ENCODE assay signal across 8 cellular contexts in genomic region chr17:80262291-80262690, GRCh38. TPM values are rescaled to one million over a fixed set of nuclear protein-coding genes. Genes with fewer than 3 reads are reported as not detected.
DNase-seq lines count a peak whose midpoint lies in the region; ATAC-seq, FAIRE-seq and TF ChIP-seq lines count a peak whose summit lies in the region.

No MANE protein-coding gene starts in this region.

- BruUV-seq in K562 (replicated peaks; lab: Mats Ljungman, UMichigan), result no TSS peak

- intact Hi-C loops in right cardiac atrium (cut with DNase I) (no loop called here), left ventricle myocardium superior (cut with micrococcal nuclease) (no loop called here), K562 (cut with micrococcal nuclease) (no loop called here)

- H3K4me1 ChIP-seq in right cardiac atrium (ENCODE audit: control insufficient read depth, insufficient read depth, low read length) (peaks cover 4% of the 10 kb centered on the region), K562 (replicated peaks in 1 of 2; ENCODE audit: control insufficient read depth in 2 of 2, insufficient read depth in 2 of 2, low read length in 2 of 2) (peaks cover 44 to 64% of the 10 kb centered on the region in 2 experiments), mononuclear cell (ENCODE audit: insufficient read depth, low read length) (peaks cover 60% of the 10 kb centered on the region)

- in situ Hi-C loops in K562 (cut with MboI), result no loop called here
- in situ Hi-C loops in KBM-7 (cut with MboI; ENCODE audit: low pct_unique_long_range_greater_than_20kb, low sequenced_read_pairs), result no loop called here

- H3K9me1 ChIP-seq in K562 (ENCODE audit: control insufficient read depth, insufficient read depth, low read length), result no peaks in the 10 kb centered on the region

- no peak for TF ChIP-seq EP300 in K562 (IDR thresholded peaks at IDR 0.05; ENCODE audit: low read length)

- no peaks in the 10 kb centered on the region for H4K20me1 ChIP-seq in K562 (replicated peaks; ENCODE audit: control insufficient read depth, insufficient read depth, low read length)

- peak overlapping the region; percentile 80 for H3K4me2 ChIP-seq in K562 (ENCODE audit: insufficient read depth, low read length)

- ATAC-seq in right cardiac atrium (no peak), left ventricle myocardium superior (no peak), K562 (peak; percentile 29), GM19351 (IDR thresholded peaks at IDR 0.05; ENCODE audit: unreplicated experiment) (no peak)

- POLR2A ChIA-PET in K562 (lab: Yijun Ruan, JAX), result interaction anchor here (0.5 to 1.3 kb wide), 3 partner anchors 8 to 203 kb away, joined by 3 to 6 read pairs (median 5); no protein-coding TSS in a partner anchor

- peak overlapping the region; percentile 75 to 98; a peak in 3 of 4 replicates for H3K9ac ChIP-seq in K562 (ENCODE audit: insufficient read depth in 1 of 2, low read depth in 2 of 2, low read length in 2 of 2)

- H3K27ac ChIP-seq in right cardiac atrium (ENCODE audit: low read length) (peak overlapping the region; percentile 16), K562 (ENCODE audit: extremely low read depth, low read depth, low read length) (peak overlapping the region; percentile 84)

- TF ChIP-seq POLR2A in K562 (conservative IDR thresholded peaks at IDR 0.05), result no peak

- WGBS in right cardiac atrium, result 56% methylated on average over 3 of the region's 3 CpGs
- WGBS in K562 (ENCODE audit: insufficient coverage, low coverage, missing lambda C conversion rate), result 0% methylated on average over 3 of the region's 3 CpGs

- CTCF ChIA-PET in K562 (lab: Yijun Ruan, JAX; ENCODE audit: low intra/inter-chr PET ratio), result no interaction called here

- H2AFZ ChIP-seq in K562 (ENCODE audit: low read depth, low read length), result no peak overlapping the region

- FAIRE-seq in K562 (lab: Jason Lieb, UNC), result peak; percentile 86

- H3K36me3 ChIP-seq in K562 (ENCODE audit: control insufficient read depth, insufficient read depth, low read length) (peaks cover 16% of the 10 kb centered on the region; the same call in 2 of the 3 replicates), MG63 (peaks cover 35% of the 10 kb centered on the region)

- no peaks in the 10 kb centered on the region for H3K9me3 ChIP-seq in right cardiac atrium (ENCODE audit: control insufficient read depth, low read length)
- no peaks in the 10 kb centered on the region for H3K9me3 ChIP-seq in K562 (replicated peaks; ENCODE audit: control insufficient read depth, insufficient read depth, low read depth, low read length)
- H3K9me3 ChIP-seq in mononuclear cell (ENCODE audit: low read depth, low read length), result no peaks in the 10 kb centered on the region
- H3K9me3 ChIP-seq in MG63, result no peaks in the 10 kb centered on the region

- peaks cover 27% of the 10 kb centered on the region for H3K79me2 ChIP-seq in K562 (ENCODE audit: control insufficient read depth, insufficient read depth, low read length)

- no peak for TF ChIP-seq CTCF in K562 (IDR thresholded peaks at IDR 0.05 in 2 of 3, conservative IDR thresholded peaks at IDR 0.05 in 1 of 3; ENCODE audit: insufficient read depth in 2 of 3, low read depth in 1 of 3, low read length in 3 of 3)

- TF ChIP-seq RAD21 in K562 (CRISPR knock-in tag; conservative IDR thresholded peaks at IDR 0.05 in 1 of 2, IDR thresholded peaks at IDR 0.05 in 1 of 2), result no peak

- DNase-seq in right cardiac atrium, result peak in 1 of 3 donors; percentile 39
- no peak for DNase-seq in left ventricle myocardium superior
- peak in 2 of 4 experiments; percentile 60 to 73 for DNase-seq in K562 (ENCODE audit: extremely low read depth in 1 of 4, low spot score in 3 of 4)
- DNase-seq in MG63, result no peak
- DNase-seq in H4 (ENCODE audit: low spot score), result no peak
- no peak for DNase-seq in KBM-7

- no peaks in the 10 kb centered on the region for H3K27me3 ChIP-seq in right cardiac atrium (ENCODE audit: control insufficient read depth, insufficient read depth)
- no peaks in the 10 kb centered on the region for H3K27me3 ChIP-seq in K562 (ENCODE audit: control insufficient read depth in 2 of 2, insufficient read depth in 2 of 2, low read length in 2 of 2)
- H3K27me3 ChIP-seq in mononuclear cell (ENCODE audit: insufficient read depth, low read length), result no peaks in the 10 kb centered on the region
- no peaks in the 10 kb centered on the region for H3K27me3 ChIP-seq in MG63

- no peak overlapping the region for H3K4me3 ChIP-seq in right cardiac atrium (ENCODE audit: low read length)
- peak overlapping the region; percentile 65 for H3K4me3 ChIP-seq in K562
- peak overlapping the region; percentile 84 for H3K4me3 ChIP-seq in mononuclear cell (ENCODE audit: low read length)
- no peak overlapping the region for H3K4me3 ChIP-seq in MG63

RNA-seq across cellular contexts. Expression of gene RNF213, which starts 1.6 kb away (rescaled TPM):
- total RNA-seq in right cardiac atrium (10 to 100 TPM; 36.3 to 49.7 (median 43.9) TPM), left ventricle myocardium superior (25.7 TPM), K562 (2014; rRNA removed) (13.2 and 17.1 TPM in 2 replicates), K562 (2014; rRNA removed; fragmentation: Illumina TruSeq; extraction: Trizol) (19.8 and 20.9 TPM in 2 replicates), K562 (2015; rRNA removed; fragmentation: Illumina TruSeq; extraction: Trizol) (17.8 and 17.9 TPM in 2 replicates), K562 (2021) (33.6 and 34.3 TPM in 2 replicates), mononuclear cell (234 TPM)
- polyA plus RNA-seq in right cardiac atrium (28.7 TPM), K562 (2011; rRNA removed) (26.7 and 36.2 TPM in 2 replicates), K562 (2014; fragmentation: Illumina TruSeq; extraction: Trizol) (24.2 and 26.9 TPM in 2 replicates), K562 (2014; fragmentation: Nextera tagmentation; extraction: Ambion mirVana) (1 to 10 TPM; 5.3 to 7.1 TPM), K562 (2014; rRNA removed) (15.9 and 20.1 TPM in 2 replicates)
- 548 and 579 TPM in 2 replicates for total RNA-seq in K562 (2011; cell fraction: chromatin; rRNA removed; ENCODE audit: low replicate concordance)
- total RNA-seq in K562 (2011; cell fraction: nucleolus; rRNA removed), result 219 and 226 TPM in 2 replicates
- 260 and 263 TPM in 2 replicates for total RNA-seq in K562 (2011; cell fraction: nucleoplasm; rRNA removed)
- polyA plus RNA-seq in K562 (2011; cell fraction: cytosol; rRNA removed), result 14.1 and 15.8 TPM in 2 replicates
- 220 and 234 TPM in 2 replicates for polyA plus RNA-seq in K562 (2011; cell fraction: nucleus; rRNA removed)
- 27.2 and 54.8 TPM in 2 replicates for polyA plus RNA-seq in K562 (2012)
- polyA minus RNA-seq in K562 (2011; rRNA and poly(A)+ RNA removed), result 58.3 and 80.5 TPM in 2 replicates
- 48.1 and 56.1 TPM in 2 replicates for polyA minus RNA-seq in K562 (2011; cell fraction: cytosol; rRNA and poly(A)+ RNA removed)
- 71.6 and 112 TPM in 2 replicates for polyA minus RNA-seq in K562 (2011; cell fraction: nucleus; rRNA and poly(A)+ RNA removed)
- 22.5 and 22.6 TPM in 2 replicates for total RNA-seq in MG63 (2014; rRNA removed; shearing (Covaris generic); ENCODE audit: low replicate concordance)
- total RNA-seq in H4 (2014; rRNA removed; shearing (Covaris generic)), result 56.6 and 65.7 TPM in 2 replicates

RNA-seq across cellular contexts. Expression of gene SLC26A11, which starts 42.1 kb away (rescaled TPM):
- 1 to 10 TPM; 5.3 to 7.8 (median 6.8) TPM for total RNA-seq in right cardiac atrium
- polyA plus RNA-seq in right cardiac atrium, result 4.4 TPM
- total RNA-seq in left ventricle myocardium superior, result 10.6 TPM
- 8.5 and 21.1 TPM in 2 replicates for total RNA-seq in K562 (2011; cell fraction: chromatin; rRNA removed; ENCODE audit: low replicate concordance)
- 13.3 and 15.8 TPM in 2 replicates for total RNA-seq in K562 (2011; cell fraction: nucleolus; rRNA removed)
- 6.9 and 13.1 TPM in 2 replicates for total RNA-seq in K562 (2011; cell fraction: nucleoplasm; rRNA removed)
- total RNA-seq in K562 (2014; rRNA removed), result 1.5 and 3.4 TPM in 2 replicates
- total RNA-seq in K562 (2014; rRNA removed; fragmentation: Illumina TruSeq; extraction: Trizol), result 0.38 and 0.91 TPM in 2 replicates
- 1.0 and 1.4 TPM in 2 replicates for total RNA-seq in K562 (2015; rRNA removed; fragmentation: Illumina TruSeq; extraction: Trizol)
- total RNA-seq in K562 (2021), result 3.1 and 4.0 TPM in 2 replicates
- 0.52 and 0.53 TPM in 2 replicates for polyA plus RNA-seq in K562 (2011; rRNA removed)
- polyA plus RNA-seq in K562 (2011; cell fraction: cytosol; rRNA removed), result 0.43 and 1.2 TPM in 2 replicates
- 4.1 and 8.1 TPM in 2 replicates for polyA plus RNA-seq in K562 (2011; cell fraction: nucleus; rRNA removed)
- 2.7 and 5.4 TPM in 2 replicates for polyA plus RNA-seq in K562 (2012)
- 1.4 and 1.9 TPM in 2 replicates for polyA plus RNA-seq in K562 (2014; fragmentation: Illumina TruSeq; extraction: Trizol)
- polyA plus RNA-seq in K562 (2014; fragmentation: Nextera tagmentation; extraction: Ambion mirVana), result under 1 TPM in 1 of 2 experiments, not detected in 1; 0.06 TPM
- 2.8 and 4.2 TPM in 2 replicates for polyA plus RNA-seq in K562 (2014; rRNA removed)
- 0.46 TPM in 1 of 2 replicates, not detected in the other for polyA minus RNA-seq in K562 (2011; rRNA and poly(A)+ RNA removed)
- polyA minus RNA-seq in K562 (2011; cell fraction: cytosol; rRNA and poly(A)+ RNA removed), result 0.57 and 1.9 TPM in 2 replicates
- polyA minus RNA-seq in K562 (2011; cell fraction: nucleus; rRNA and poly(A)+ RNA removed), result 1.2 and 2.0 TPM in 2 replicates
- total RNA-seq in mononuclear cell, result 21.9 TPM
- total RNA-seq in MG63 (2014; rRNA removed; shearing (Covaris generic); ENCODE audit: low replicate concordance), result 1.9 and 7.3 TPM in 2 replicates
- 2.4 and 3.6 TPM in 2 replicates for total RNA-seq in H4 (2014; rRNA removed; shearing (Covaris generic))

RNA-seq across cellular contexts. Expression of gene SGSH, which starts 42.2 kb away (rescaled TPM):
- 10 to 100 TPM; 16.6 to 23.4 (median 19.9) TPM for total RNA-seq in right cardiac atrium
- 13.0 TPM for polyA plus RNA-seq in right cardiac atrium
- total RNA-seq in left ventricle myocardium superior, result 11.4 TPM
- total RNA-seq in K562 (2011; cell fraction: chromatin; rRNA removed; ENCODE audit: low replicate concordance), result 47.4 and 72.7 TPM in 2 replicates
- total RNA-seq in K562 (2011; cell fraction: nucleolus; rRNA removed), result 43.5 and 52.4 TPM in 2 replicates
- total RNA-seq in K562 (2011; cell fraction: nucleoplasm; rRNA removed), result 40.5 and 41.1 TPM in 2 replicates
- total RNA-seq in K562 (2014; rRNA removed), result 5.1 and 7.3 TPM in 2 replicates
- 2.5 and 2.6 TPM in 2 replicates for total RNA-seq in K562 (2014; rRNA removed; fragmentation: Illumina TruSeq; extraction: Trizol)
- 4.6 and 4.9 TPM in 2 replicates for total RNA-seq in K562 (2015; rRNA removed; fragmentation: Illumina TruSeq; extraction: Trizol)
- 11.8 and 15.7 TPM in 2 replicates for total RNA-seq in K562 (2021)
- 2.5 and 4.8 TPM in 2 replicates for polyA plus RNA-seq in K562 (2011; rRNA removed)
- 3.7 and 4.2 TPM in 2 replicates for polyA plus RNA-seq in K562 (2011; cell fraction: cytosol; rRNA removed)
- polyA plus RNA-seq in K562 (2011; cell fraction: nucleus; rRNA removed), result 19.2 and 29.1 TPM in 2 replicates
- polyA plus RNA-seq in K562 (2012), result 13.7 and 21.2 TPM in 2 replicates
- polyA plus RNA-seq in K562 (2014; fragmentation: Illumina TruSeq; extraction: Trizol), result 6.3 and 11.2 TPM in 2 replicates
- under 1 TPM; 0.25 to 0.31 TPM for polyA plus RNA-seq in K562 (2014; fragmentation: Nextera tagmentation; extraction: Ambion mirVana)
- 8.2 and 9.8 TPM in 2 replicates for polyA plus RNA-seq in K562 (2014; rRNA removed)
- polyA minus RNA-seq in K562 (2011; rRNA and poly(A)+ RNA removed), result 2.6 TPM in 2 replicates
- 4.5 and 6.9 TPM in 2 replicates for polyA minus RNA-seq in K562 (2011; cell fraction: cytosol; rRNA and poly(A)+ RNA removed)
- polyA minus RNA-seq in K562 (2011; cell fraction: nucleus; rRNA and poly(A)+ RNA removed), result 3.4 and 6.3 TPM in 2 replicates
- total RNA-seq in mononuclear cell, result 31.3 TPM
- total RNA-seq in MG63 (2014; rRNA removed; shearing (Covaris generic); ENCODE audit: low replicate concordance), result 18.7 and 23.6 TPM in 2 replicates
- 8.5 and 12.3 TPM in 2 replicates for total RNA-seq in H4 (2014; rRNA removed; shearing (Covaris generic))

Comparison
In these comparisons a context has a peak if more than half of its experiments do, and no peak if none do; other contexts are left out.
1. H3K4me3 ChIP-seq: peak in K562 (single experiment) and mononuclear cell (single experiment); none in right cardiac atrium (single experiment) and MG63 (single experiment).